ENCODE assay signal across 14 cellular contexts in genomic region chr2:228590681-228591080, GRCh38.
DNase-seq lines count a peak whose midpoint lies in the region; ATAC-seq and TF ChIP-seq lines count a peak whose summit lies in the region.
"Had no signal": no experiment of that assay in that cellular context is flagged by ENCODE, and none has a peak within 500 bp of the region (broad histone marks: within the 10 kb centered on the region; RNA-seq: fewer than 3 reads in every experiment).

No MANE protein-coding gene starts in this region.

- peak; percentile 91 for ATAC-seq in GM19035 (IDR thresholded peaks at IDR 0.05; ENCODE audit: unreplicated experiment)
- peak; percentile 92 for ATAC-seq in HG02571 (IDR thresholded peaks at IDR 0.05; ENCODE audit: unreplicated experiment)
- peak; percentile 97 for ATAC-seq in HG03159 (IDR thresholded peaks at IDR 0.05; ENCODE audit: unreplicated experiment)
- no peak for ATAC-seq in activated naive CD4-positive, alpha-beta T cell treated with anti-CD3 and anti-CD28 coated beads, Interleukin-2, amount 50 U/mL, for 72 hours

- TF ChIP-seq CTCF in GM06990 (IDR thresholded peaks at IDR 0.05; ENCODE audit: insufficient read depth, low read length, poor library complexity, severe bottlenecking), result no peak
- no peak for TF ChIP-seq CTCF in osteocyte (IDR thresholded peaks at IDR 0.05)

- no peak overlapping the region for H3K4me3 Mint-ChIP-seq in osteocyte (ENCODE audit: unreplicated experiment)

- DNase-seq in GM06990 (ENCODE audit: extremely low read depth, insufficient read length), result peak; percentile 74
- no peak for DNase-seq in mucosa of gallbladder (ENCODE audit: low spot score)
- DNase-seq in stimulated activated CD4-positive, alpha-beta T cell treated with anti-CD3 and anti-CD28 coated beads, Interleukin-4, amount 100 ng/mL, for 24 hours, result no peak
- no peak for DNase-seq in activated naive CD4-positive, alpha-beta T cell treated with anti-CD3 and anti-CD28 coated beads, Interleukin-2, amount 50 U/mL, for 72 hours (ENCODE audit: low spot score in 2 of 2)
- DNase-seq in osteocyte (ENCODE audit: extremely low spot score, unreplicated experiment), result no peak
- DNase-seq: activated CD8-positive, alpha-beta memory T cell treated with anti-CD3 and anti-CD28 coated beads, Interleukin-2, amount 50 U/mL, for 48 hours; amygdala; effector CD4-positive, alpha-beta T cell; KBM-7; mammary epithelial cell; NCI-H2171 had no signal

- H3K4me1 Mint-ChIP-seq in osteocyte (ENCODE audit: unreplicated experiment), result no peaks in the 10 kb centered on the region

- H3K9me3 Mint-ChIP-seq in activated naive CD4-positive, alpha-beta T cell treated with anti-CD3 and anti-CD28 coated beads, Interleukin-2, amount 50 U/mL, for 72 hours, result peaks cover 9 to 18% of the 10 kb centered on the region in 2 donors
- peaks cover 28% of the 10 kb centered on the region for H3K9me3 Mint-ChIP-seq in osteocyte (ENCODE audit: unreplicated experiment)

- H3K36me3 ChIP-seq in GM06990 (ENCODE audit: control insufficient read depth, insufficient read depth, low read length), result no peaks in the 10 kb centered on the region

- peaks cover 0 to 12% of the 10 kb centered on the region in 2 donors for H3K36me3 Mint-ChIP-seq in activated naive CD4-positive, alpha-beta T cell treated with anti-CD3 and anti-CD28 coated beads, Interleukin-2, amount 50 U/mL, for 72 hours
- H3K36me3 Mint-ChIP-seq in osteocyte (ENCODE audit: unreplicated experiment), result no peaks in the 10 kb centered on the region

- H3K27ac Mint-ChIP-seq in activated naive CD4-positive, alpha-beta T cell treated with anti-CD3 and anti-CD28 coated beads, Interleukin-2, amount 50 U/mL, for 72 hours, result no peak overlapping the region
- no peak overlapping the region for H3K27ac Mint-ChIP-seq in osteocyte (ENCODE audit: unreplicated experiment)

- H3K27me3 Mint-ChIP-seq in osteocyte (ENCODE audit: unreplicated experiment), result no peaks in the 10 kb centered on the region

- no peaks in the 10 kb centered on the region for H3K27me3 ChIP-seq in GM06990 (replicated peaks; ENCODE audit: control insufficient read depth, insufficient read depth, low read length)

- H3K4me3 ChIP-seq in GM06990 (replicated peaks; ENCODE audit: low read depth, low read length), result no peak overlapping the region

Comparison
In these comparisons a context has a peak if more than half of its experiments do, and no peak if none do; other contexts are left out.
1. ATAC-seq: peak in GM19035 (single experiment), HG02571 (single experiment) and HG03159 (single experiment); none in activated naive CD4-positive, alpha-beta T cell treated with anti-CD3 and anti-CD28 coated beads, Interleukin-2, amount 50 U/mL, for 72 hours (0 of 2).